Comparison of ENCODE assay signal across 17 cellular contexts in genomic region chr20:33839591-33839990, GRCh38. TPM values are rescaled to one million over a fixed set of nuclear protein-coding genes. Genes with fewer than 3 reads are reported as not detected.
A peak's percentile ranks its signal among the peaks of the same experiment; 100 is the strongest.
DNase-seq lines count a peak whose midpoint lies in the region; ATAC-seq and TF ChIP-seq lines count a peak whose summit lies in the region.
"Had no signal": no experiment of that assay in that cellular context is flagged by ENCODE, and none has a peak within 500 bp of the region (broad histone marks: within the 10 kb centered on the region; RNA-seq: fewer than 3 reads in every experiment).

No MANE protein-coding gene starts in this region.

- 83% methylated on average over 3 of the region's 3 CpGs for WGBS in SK-N-SH (ENCODE audit: low lambda C conversion rate)
- WGBS in thyroid gland, 2 donors = 61 to 73% methylated on average over 3 of the region's 3 CpGs

- CTCF ChIA-PET in SK-N-SH (lab: Yijun Ruan, JAX) = interaction anchor here (0.9 to 4.8 kb wide), 10 partner anchors 9 to 290 kb away, joined by 3 to 25 read pairs (median 5); partner anchors contain the start of gene CHMP4B

- H3K27ac ChIP-seq in SK-N-SH (ENCODE audit: low read depth in 2 of 2, low read length in 1 of 2) = peak overlapping the region in 1 of 2 experiments; percentile 93; a peak in 2 of 4 replicates
- H3K27ac ChIP-seq in OCI-LY3 (ENCODE audit: low read length) = peak overlapping the region; percentile 91
- H3K27ac ChIP-seq in thyroid gland = no peak overlapping the region
- H3K27ac ChIP-seq: breast epithelium had no signal

- peaks cover 94% of the 10 kb centered on the region for H4K20me1 ChIP-seq in SK-N-SH (ENCODE audit: insufficient read depth)
- H4K20me1 ChIP-seq in OCI-LY3 (ENCODE audit: insufficient read depth, low read length) = peaks cover 34% of the 10 kb centered on the region

- H3K9me3 Mint-ChIP-seq in osteocyte (ENCODE audit: unreplicated experiment) = no peaks in the 10 kb centered on the region
- H3K9me3 Mint-ChIP-seq: activated B cell treated with CpG ODN at 0.5 μM for 24 hours; activated naive CD4-positive, alpha-beta T cell treated with anti-CD3 and anti-CD28 coated beads for 36 hours; stimulated activated naive CD8-positive, alpha-beta T cell treated with anti-CD3 and anti-CD28 coated beads, Interleukin-15, Interleukin-2, amounts not matched to agents 100 ng/mL and 50 ng/mL, for 24 hours had no signal

- no peak for ATAC-seq in SK-N-SH treated with all-trans-retinoic acid at 6 μM for 48 hours
- ATAC-seq in left cardiac atrium = peak; percentile 70 to 75
- ATAC-seq: HCT116 had no signal

- peak in 1 of 2 experiments; percentile 21; a peak in 1 of 4 replicates for TF ChIP-seq EP300 in SK-N-SH (IDR thresholded peaks at IDR 0.05; ENCODE audit: borderline replicate concordance in 1 of 2, low read depth in 1 of 2, low read length in 1 of 2)

- H3K4me3 ChIP-seq in SK-N-SH (ENCODE audit: low read depth in 2 of 2, low read length in 1 of 2) = no peak overlapping the region
- H3K4me3 ChIP-seq in OCI-LY3 (ENCODE audit: low read length) = no peak overlapping the region
- no peak overlapping the region for H3K4me3 ChIP-seq in thyroid gland (replicated peaks in 1 of 3)
- H3K4me3 ChIP-seq: breast epithelium, lung had no signal

- no peaks in the 10 kb centered on the region for H3K27me3 Mint-ChIP-seq in osteocyte (ENCODE audit: unreplicated experiment)
- H3K27me3 Mint-ChIP-seq: activated B cell treated with CpG ODN at 0.5 μM for 24 hours; stimulated activated naive CD8-positive, alpha-beta T cell treated with anti-CD3 and anti-CD28 coated beads, Interleukin-15, Interleukin-2, amounts not matched to agents 100 ng/mL and 50 ng/mL, for 24 hours had no signal

- peaks cover 19% of the 10 kb centered on the region for H3K4me1 Mint-ChIP-seq in osteocyte (ENCODE audit: unreplicated experiment)

- H2AFZ ChIP-seq in SK-N-SH (ENCODE audit: low read depth) = no peak overlapping the region
- no peak overlapping the region for H2AFZ ChIP-seq in OCI-LY3 (ENCODE audit: low read depth, low read length)

- H3K4me2 ChIP-seq in SK-N-SH = no peak overlapping the region
- H3K4me2 ChIP-seq in OCI-LY3 (ENCODE audit: low read length) = peak overlapping the region; percentile 78; the same call in 1 of the 2 replicates

- H3K9ac ChIP-seq in SK-N-SH (no peak overlapping the region), OCI-LY3 (ENCODE audit: low read length) (peak overlapping the region; percentile 14; the same call in 1 of the 2 replicates)

- H3K4me3 Mint-ChIP-seq in osteocyte (ENCODE audit: unreplicated experiment) = no peak overlapping the region
- H3K4me3 Mint-ChIP-seq: activated naive CD4-positive, alpha-beta T cell treated with anti-CD3 and anti-CD28 coated beads for 36 hours; stimulated activated naive CD8-positive, alpha-beta T cell treated with anti-CD3 and anti-CD28 coated beads, Interleukin-15, Interleukin-2, amounts not matched to agents 100 ng/mL and 50 ng/mL, for 24 hours had no signal

- H3K4me1 ChIP-seq in SK-N-SH (ENCODE audit: control insufficient read depth in 1 of 2, insufficient read depth in 2 of 2, low read depth in 1 of 2, low read length in 1 of 2) (peaks cover 22 to 68% of the 10 kb centered on the region in 2 experiments), OCI-LY3 (ENCODE audit: low read length) (peaks cover 76% of the 10 kb centered on the region), thyroid gland (peaks cover 38 to 79% of the 10 kb centered on the region in 2 donors)

- peaks cover 11% of the 10 kb centered on the region for H3K36me3 Mint-ChIP-seq in osteocyte (ENCODE audit: unreplicated experiment)

- in situ Hi-C loops in KBM-7 (cut with MboI; ENCODE audit: low pct_unique_long_range_greater_than_20kb, low sequenced_read_pairs) = no loop called here

- no peak overlapping the region for H3K27ac Mint-ChIP-seq in osteocyte (ENCODE audit: unreplicated experiment)
- H3K27ac Mint-ChIP-seq: stimulated activated naive CD8-positive, alpha-beta T cell treated with anti-CD3 and anti-CD28 coated beads, Interleukin-15, Interleukin-2, amounts not matched to agents 100 ng/mL and 50 ng/mL, for 24 hours had no signal

- POLR2A ChIA-PET in SK-N-SH (lab: Yijun Ruan, JAX) = interaction anchor here (0.6 to 1.5 kb wide), 2 partner anchors 11 to 158 kb away, joined by 3 read pairs; no protein-coding TSS in a partner anchor

- H3F3A ChIP-seq in SK-N-SH (replicated peaks; ENCODE audit: insufficient read depth) = peaks cover 4% of the 10 kb centered on the region

- H3K27me3 ChIP-seq in SK-N-SH (ENCODE audit: insufficient read depth) (no peaks in the 10 kb centered on the region), OCI-LY3 (ENCODE audit: low read depth, low read length) (no peaks in the 10 kb centered on the region), thyroid gland (no peaks in the 10 kb centered on the region)
- H3K27me3 ChIP-seq: breast epithelium had no signal

- no peak for TF ChIP-seq POLR2A in thyroid gland (IDR thresholded peaks at IDR 0.05)

- no peak for TF ChIP-seq RAD21 in SK-N-SH (IDR thresholded peaks at IDR 0.05; ENCODE audit: low read length)

- peaks cover 0 to 8% of the 10 kb centered on the region in 2 experiments for H3K36me3 ChIP-seq in SK-N-SH (replicated peaks in 1 of 2; ENCODE audit: control insufficient read depth in 1 of 2, insufficient read depth in 2 of 2, low read length in 1 of 2)
- H3K36me3 ChIP-seq in OCI-LY3 (replicated peaks; ENCODE audit: low read depth, low read length) = peaks cover 9% of the 10 kb centered on the region
- H3K36me3 ChIP-seq in thyroid gland = no peaks in the 10 kb centered on the region
- H3K36me3 ChIP-seq: breast epithelium had no signal

- no peaks in the 10 kb centered on the region for H3K9me2 ChIP-seq in SK-N-SH

- H3K79me2 ChIP-seq in SK-N-SH (ENCODE audit: insufficient read depth) = peaks cover 93% of the 10 kb centered on the region
- peaks cover 93% of the 10 kb centered on the region for H3K79me2 ChIP-seq in OCI-LY3 (ENCODE audit: low read length)

- intact Hi-C loops in left cardiac atrium (cut with DNase I) (no loop called here), thyroid gland (cut with DNase I) (no loop called here)

- DNase-seq in SK-N-SH (peak; percentile 46), left cardiac atrium (peak; percentile 60), thyroid gland (peak; percentile 58 to 66), KBM-7 (no peak), GM10266 (ENCODE audit: extremely low spot score) (no peak), osteocyte (ENCODE audit: extremely low spot score, unreplicated experiment) (no peak)
- DNase-seq: activated B cell treated with CpG ODN at 0.5 μM for 24 hours; activated naive CD4-positive, alpha-beta T cell treated with anti-CD3 and anti-CD28 coated beads for 36 hours; KG1; NCI-H1694; SW 1271 had no signal

- H3K9me3 ChIP-seq in SK-N-SH (no peaks in the 10 kb centered on the region), OCI-LY3 (ENCODE audit: insufficient read depth, low read length) (no peaks in the 10 kb centered on the region), thyroid gland (no peaks in the 10 kb centered on the region)
- H3K9me3 ChIP-seq: breast epithelium had no signal

- no peak for TF ChIP-seq CTCF in SK-N-SH (IDR thresholded peaks at IDR 0.05)
- no peak for TF ChIP-seq CTCF in OCI-LY3 (IDR thresholded peaks at IDR 0.05; ENCODE audit: low read depth, low read length)
- no peak for TF ChIP-seq CTCF in thyroid gland (IDR thresholded peaks at IDR 0.05)
- no peak for TF ChIP-seq CTCF in GM10266 (IDR thresholded peaks at IDR 0.05; ENCODE audit: control insufficient read depth, insufficient read depth, low read depth, missing control alignments)
- TF ChIP-seq CTCF in osteocyte (IDR thresholded peaks at IDR 0.05) = no peak

TF ChIP-seq in SK-N-SH, 30 proteins besides CTCF, POLR2A, EP300 and RAD21:
- TF ChIP-seq MXI1 (IDR thresholded peaks at IDR 0.05; ENCODE audit: low read depth, low read length) (peak; percentile 36; the same call in 1 of the 2 replicates), FOXJ3 (CRISPR knock-in tag; IDR thresholded peaks at IDR 0.05) (peak; percentile 28; the same call in 1 of the 2 replicates), POLR2AphosphoS5 (IDR thresholded peaks at IDR 0.05; ENCODE audit: low read depth, low read length) (no peak), GATA2 (CRISPR knock-in tag; IDR thresholded peaks at IDR 0.05) (peak; percentile 34; the same call in 1 of the 2 replicates)

TF ChIP-seq in SK-N-SH treated with all-trans-retinoic acid at 6 μM for 48 hours, 23 proteins besides CTCF, POLR2A, EP300 and RAD21:
- TF ChIP-seq ISL1 (CRISPR knock-in tag; IDR thresholded peaks at IDR 0.05) (no peak), CREB5 (CRISPR knock-in tag; IDR thresholded peaks at IDR 0.05; ENCODE audit: low read depth) (no peak), SNAI2 (CRISPR knock-in tag; IDR thresholded peaks at IDR 0.05) (no peak), ZFP30 (CRISPR knock-in tag; IDR thresholded peaks at IDR 0.05) (no peak), ZNF565 (CRISPR knock-in tag; conservative IDR thresholded peaks at IDR 0.05; ENCODE audit: low read depth) (no peak), ZNF8 (CRISPR knock-in tag; IDR thresholded peaks at IDR 0.05) (no peak), ARNTL (CRISPR knock-in tag; IDR thresholded peaks at IDR 0.05; ENCODE audit: borderline replicate concordance, low read depth) (no peak), TCF4 (CRISPR knock-in tag; IDR thresholded peaks at IDR 0.05; ENCODE audit: borderline replicate concordance) (no peak), TOX (CRISPR knock-in tag; IDR thresholded peaks at IDR 0.05; ENCODE audit: borderline replicate concordance) (no peak), BACH2 (CRISPR knock-in tag; IDR thresholded peaks at IDR 0.05; ENCODE audit: borderline replicate concordance) (no peak), PPARA (CRISPR knock-in tag; IDR thresholded peaks at IDR 0.05; ENCODE audit: borderline replicate concordance) (no peak)

RNA-seq across cellular contexts. Expression of gene CHMP4B, which starts 28.4 kb away (rescaled TPM):
- polyA plus RNA-seq in SK-N-SH (2012; rRNA removed) = 83.1 and 123 TPM in 2 replicates
- 141 and 151 TPM in 2 replicates for polyA plus RNA-seq in SK-N-SH (2012; cell fraction: cytosol; rRNA removed)
- polyA plus RNA-seq in SK-N-SH (2012; cell fraction: nucleus; rRNA removed) = 28.4 and 33.7 TPM in 2 replicates
- total RNA-seq in left cardiac atrium (10 to 100 TPM; 82.2 to 97.7 TPM), thyroid gland (10 to 100 TPM; 70.3 to 93.5 (median 85.7) TPM), osteocyte (87.5 and 92.5 TPM in 2 replicates)

Comparison
In these comparisons a context has a peak if more than half of its experiments do, and no peak if none do; other contexts are left out.
1. DNase-seq: peak in SK-N-SH (single experiment), left cardiac atrium (single experiment) and thyroid gland (2 of 2); none in KBM-7 (single experiment), GM10266 (single experiment) and osteocyte (single experiment).